Comparison of ENCODE assay signal across 19 cellular contexts in the genomic region with DNA sequence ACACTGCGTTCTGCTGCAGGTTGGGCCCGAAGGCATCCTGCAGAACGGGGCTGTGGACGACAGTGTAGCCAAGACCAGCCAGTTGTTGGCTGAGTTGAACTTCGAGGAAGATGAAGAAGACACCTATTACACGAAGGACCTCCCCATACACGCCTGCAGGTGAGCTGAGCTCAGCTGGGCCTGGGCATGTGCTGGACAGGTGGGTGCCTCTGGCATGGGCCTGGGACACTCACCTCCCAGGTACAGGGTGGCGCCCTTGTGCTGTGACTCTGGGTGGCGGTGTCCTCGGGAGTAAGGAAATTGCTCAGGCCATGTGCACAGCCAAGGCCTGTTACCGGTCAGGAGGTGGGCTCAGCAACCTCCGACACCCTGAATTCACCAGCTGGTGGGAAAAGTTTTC. TPM values are rescaled to one million over a fixed set of nuclear protein-coding genes. Genes with fewer than 3 reads are reported as not detected.
"Had no signal": no experiment of that assay in that cellular context is flagged by ENCODE, and none has a peak within 500 bp of the region (broad histone marks: within the 10 kb centered on the region; RNA-seq: fewer than 3 reads in every experiment).

No MANE protein-coding gene starts in this region.

- H3K4me3 Mint-ChIP-seq: activated naive CD4-positive, alpha-beta T cell treated with anti-CD3 and anti-CD28 coated beads for 36 hours; activated naive CD8-positive, alpha-beta T cell treated with anti-CD3 and anti-CD28 coated beads, Interleukin-2, amount 50 U/mL, for 24 hours; activated T-helper 17 cell treated with anti-CD3 and anti-CD28 coated beads, Interleukin-2, amount 50 U/mL, for 72 hours had no signal

- DNase-seq: activated CD4-positive, CD25-positive, alpha-beta regulatory T cell treated with anti-CD3 and anti-CD28 coated beads, Interleukin-2, amount 50 U/mL, for 72 hours; activated naive CD4-positive, alpha-beta T cell treated with anti-CD3 and anti-CD28 coated beads for 36 hours; activated naive CD8-positive, alpha-beta T cell treated with anti-CD3 and anti-CD28 coated beads, Interleukin-2, amount 50 U/mL, for 24 hours; foreskin melanocyte; head of caudate nucleus; mammary epithelial cell; naive thymus-derived CD4-positive, alpha-beta T cell; nucleus accumbens; stimulated activated CD4-positive, alpha-beta T cell treated with anti-CD3 and anti-CD28 coated beads, Interleukin-15, amount 100 ng/mL, for 24 hours; stimulated activated CD4-positive, alpha-beta T cell treated with anti-CD3 and anti-CD28 coated beads, Interleukin-4, amount 100 ng/mL, for 4 hours; stimulated activated CD8-positive, alpha-beta memory T cell treated with anti-CD3 and anti-CD28 coated beads, Interleukin-4, amount 100 ng/mL, for 48 hours; stimulated activated naive CD8-positive, alpha-beta T cell treated with anti-CD3 and anti-CD28 coated beads, Interleukin-15, Interleukin-2, amounts not matched to agents 100 U/mL and 50 U/mL, for 24 hours; SW 1271; transverse colon had no signal

- H3K27me3 Mint-ChIP-seq: activated naive CD8-positive, alpha-beta T cell treated with anti-CD3 and anti-CD28 coated beads, Interleukin-2, amount 50 U/mL, for 24 hours; activated T-helper 17 cell treated with anti-CD3 and anti-CD28 coated beads, Interleukin-2, amount 50 U/mL, for 72 hours; naive thymus-derived CD4-positive, alpha-beta T cell had no signal

- H3K9me3 Mint-ChIP-seq: activated naive CD4-positive, alpha-beta T cell treated with anti-CD3 and anti-CD28 coated beads for 36 hours; activated naive CD8-positive, alpha-beta T cell treated with anti-CD3 and anti-CD28 coated beads, Interleukin-2, amount 50 U/mL, for 24 hours; activated T-helper 17 cell treated with anti-CD3 and anti-CD28 coated beads, Interleukin-2, amount 50 U/mL, for 72 hours had no signal

- H3K27ac Mint-ChIP-seq: activated naive CD4-positive, alpha-beta T cell treated with anti-CD3 and anti-CD28 coated beads for 36 hours; activated naive CD8-positive, alpha-beta T cell treated with anti-CD3 and anti-CD28 coated beads, Interleukin-2, amount 50 U/mL, for 24 hours; activated T-helper 17 cell treated with anti-CD3 and anti-CD28 coated beads, Interleukin-2, amount 50 U/mL, for 72 hours had no signal

- H3K4me3 ChIP-seq: transverse colon had no signal

- ATAC-seq: activated naive CD8-positive, alpha-beta T cell treated with anti-CD3 and anti-CD28 coated beads, Interleukin-2, amount 50 U/mL, for 24 hours; activated T-helper 17 cell treated with anti-CD3 and anti-CD28 coated beads, Interleukin-2, amount 50 U/mL, for 72 hours; naive thymus-derived CD4-positive, alpha-beta T cell; stimulated activated naive CD8-positive, alpha-beta T cell treated with anti-CD3 and anti-CD28 coated beads, Interleukin-15, Interleukin-2, amounts not matched to agents 100 U/mL and 50 U/mL, for 24 hours had no signal

- H3K27me3 ChIP-seq: transverse colon had no signal

- H3K9me3 ChIP-seq: transverse colon had no signal

- FAIRE-seq: astrocyte had no signal

- H3K27ac ChIP-seq: transverse colon had no signal

RNA-seq across cellular contexts. Expression of a gene that starts 50.0 kb away (rescaled TPM):
- total RNA-seq: activated naive CD4-positive, alpha-beta T cell treated with anti-CD3 and anti-CD28 coated beads for 36 hours; activated T-helper 17 cell treated with anti-CD3 and anti-CD28 coated beads, Interleukin-2, amount 50 U/mL, for 72 hours; mononuclear cell; naive thymus-derived CD4-positive, alpha-beta T cell; transverse colon had no signal
- polyA plus RNA-seq: naive thymus-derived CD4-positive, alpha-beta T cell had no signal

RNA-seq across cellular contexts. Expression of a gene that starts 54.9 kb away (rescaled TPM):
- total RNA-seq: activated CD8-positive, alpha-beta memory T cell treated with anti-CD3 and anti-CD28 coated beads for 36 hours; activated naive CD4-positive, alpha-beta T cell treated with anti-CD3 and anti-CD28 coated beads for 36 hours; activated T-helper 17 cell treated with anti-CD3 and anti-CD28 coated beads, Interleukin-2, amount 50 U/mL, for 72 hours; bronchial epithelial cell; mononuclear cell; naive thymus-derived CD4-positive, alpha-beta T cell had no signal
- polyA plus RNA-seq: mammary epithelial cell; naive thymus-derived CD4-positive, alpha-beta T cell had no signal
